Comparison of ENCODE assay signal across 11 cellular contexts in genomic region chr4:55124337-55125076, GRCh38. TPM values are rescaled to one million over a fixed set of nuclear protein-coding genes. Genes with fewer than 3 reads are reported as not detected.
DNase-seq lines count a peak whose midpoint lies in the region; ATAC-seq and TF ChIP-seq lines count a peak whose summit lies in the region.
"Had no signal": no experiment of that assay in that cellular context is flagged by ENCODE, and none has a peak within 500 bp of the region (broad histone marks: within the 10 kb centered on the region; RNA-seq: fewer than 3 reads in every experiment).

No MANE protein-coding gene starts in this region.

- H3K36me3 ChIP-seq in heart right ventricle, result no peaks in the 10 kb centered on the region
- H3K36me3 ChIP-seq in urinary bladder (ENCODE audit: insufficient read depth), result no peaks in the 10 kb centered on the region

- H3K9me3 Mint-ChIP-seq in activated naive CD4-positive, alpha-beta T cell treated with anti-CD3 and anti-CD28 coated beads for 36 hours, result no peaks in the 10 kb centered on the region
- peaks cover 3% of the 10 kb centered on the region for H3K9me3 Mint-ChIP-seq in neural crest cell

- H3K27ac Mint-ChIP-seq in activated naive CD4-positive, alpha-beta T cell treated with anti-CD3 and anti-CD28 coated beads for 36 hours, result no peak overlapping the region
- H3K27ac Mint-ChIP-seq in neural crest cell (ENCODE audit: unreplicated experiment), result no peak overlapping the region
- H3K27ac Mint-ChIP-seq: activated naive CD8-positive, alpha-beta T cell treated with anti-CD3 and anti-CD28 coated beads, Interleukin-2, amount 10 ng/mL, durations not matched to agents 7 days and 5 days had no signal

- in situ Hi-C loops in GM13977 (cut with MboI; ENCODE audit: low pct_unique_long_range_greater_than_20kb, low sequenced_read_pairs, unreplicated experiment), result no loop called here

- H3K36me3 Mint-ChIP-seq in activated naive CD4-positive, alpha-beta T cell treated with anti-CD3 and anti-CD28 coated beads for 36 hours (ENCODE audit: low read depth), result no peaks in the 10 kb centered on the region
- H3K36me3 Mint-ChIP-seq in neural crest cell (ENCODE audit: low read depth), result no peaks in the 10 kb centered on the region
- H3K36me3 Mint-ChIP-seq: activated naive CD8-positive, alpha-beta T cell treated with anti-CD3 and anti-CD28 coated beads, Interleukin-2, amount 10 ng/mL, durations not matched to agents 7 days and 5 days had no signal

- CTCF ChIA-PET in activated naive CD4-positive, alpha-beta T cell treated with anti-CD3 and anti-CD28 coated beads for 36 hours (lab: Charles Lee), result interaction anchor here (0.5 to 1.0 kb wide), 2 partner anchors 50 to 647 kb away, joined by 3 read pairs; no protein-coding TSS in a partner anchor

- H3K4me3 Mint-ChIP-seq in activated naive CD4-positive, alpha-beta T cell treated with anti-CD3 and anti-CD28 coated beads for 36 hours, result peak overlapping the region; percentile 8
- peak overlapping the region; percentile 91 for H3K4me3 Mint-ChIP-seq in neural crest cell
- H3K4me3 Mint-ChIP-seq: activated naive CD8-positive, alpha-beta T cell treated with anti-CD3 and anti-CD28 coated beads, Interleukin-2, amount 10 ng/mL, durations not matched to agents 7 days and 5 days had no signal

- H3K9me3 ChIP-seq in heart right ventricle, result no peaks in the 10 kb centered on the region

- H3K27me3 Mint-ChIP-seq in activated naive CD4-positive, alpha-beta T cell treated with anti-CD3 and anti-CD28 coated beads for 36 hours (ENCODE audit: low read depth), result peaks cover 42% of the 10 kb centered on the region
- peaks cover 70% of the 10 kb centered on the region for H3K27me3 Mint-ChIP-seq in neural crest cell (ENCODE audit: low read depth)

- H3K27ac ChIP-seq in heart right ventricle (peak overlapping the region; percentile 53 to 91 (median 80)), urinary bladder (ENCODE audit: low read depth) (no peak overlapping the region)
- H3K27ac ChIP-seq: 22Rv1 had no signal

- intact Hi-C loops in activated naive CD4-positive, alpha-beta T cell treated with anti-CD3 and anti-CD28 coated beads for 36 hours (cut with micrococcal nuclease), result no loop called here
- intact Hi-C loops in heart right ventricle (cut with DNase I), result loop anchor here in 6 of 10 donors (2.0 to 10.0 kb wide), 11 partner anchors 37 to 200 kb away; no protein-coding TSS in a partner anchor

- TF ChIP-seq CTCF in heart right ventricle (IDR thresholded peaks at IDR 0.05) (no peak), neural crest cell (conservative IDR thresholded peaks at IDR 0.05) (no peak), GM13977 (IDR thresholded peaks at IDR 0.05; ENCODE audit: extremely low read depth, insufficient read depth, missing control alignments) (no peak)

- WGBS in heart right ventricle, 2 donors, result 12 to 13% methylated on average over 34 of the region's 34 CpGs
- 22% methylated on average over 34 of the region's 34 CpGs for WGBS in urinary bladder

- DNase-seq in activated naive CD4-positive, alpha-beta T cell treated with anti-CD3 and anti-CD28 coated beads for 36 hours, result no peak
- DNase-seq in activated naive CD4-positive, alpha-beta T cell treated with Interleukin-2 at 50 U/mL for 16 hours, result no peak
- peak in 1 of 2 donors; percentile 28 for DNase-seq in heart right ventricle
- DNase-seq in neural crest cell (ENCODE audit: low read depth, low spot score), result peak; percentile 9
- no peak for DNase-seq in NCI-H446 treated with DMSO at 0.1 percent for 48 hours (lab: John Stamatoyannopoulos, UW)
- no peak for DNase-seq in GM13977 (ENCODE audit: low spot score)
- DNase-seq: activated CD4-positive, CD25-positive, alpha-beta regulatory T cell treated with anti-CD3 and anti-CD28 coated beads, Interleukin-2, amount 50 U/mL, for 72 hours; activated naive CD8-positive, alpha-beta T cell treated with anti-CD3 and anti-CD28 coated beads, Interleukin-2, amount 10 ng/mL, durations not matched to agents 7 days and 5 days had no signal

- H3K4me3 ChIP-seq in heart right ventricle (peak overlapping the region; percentile 50 to 88 (median 66)), urinary bladder (ENCODE audit: low read depth, low read length) (peak overlapping the region; percentile 55)

- H3K4me1 ChIP-seq in heart right ventricle (peaks cover 0 to 26% (median 9%) of the 10 kb centered on the region in 9 donors), urinary bladder (ENCODE audit: insufficient read depth) (no peaks in the 10 kb centered on the region)

- H3K27me3 ChIP-seq in heart right ventricle, result peaks cover 0 to 37% (median 14%) of the 10 kb centered on the region in 7 donors

- peaks cover 10% of the 10 kb centered on the region for H3K4me1 Mint-ChIP-seq in activated naive CD4-positive, alpha-beta T cell treated with anti-CD3 and anti-CD28 coated beads for 36 hours (ENCODE audit: low read depth)
- peaks cover 21% of the 10 kb centered on the region for H3K4me1 Mint-ChIP-seq in neural crest cell

- ATAC-seq in heart right ventricle (peak; percentile 40 to 61 (median 50)), HG03439 (IDR thresholded peaks at IDR 0.05; ENCODE audit: unreplicated experiment) (no peak)

RNA-seq across cellular contexts. Expression of gene KDR, which starts 0.9 kb away (rescaled TPM):
- total RNA-seq in activated naive CD4-positive, alpha-beta T cell treated with anti-CD3 and anti-CD28 coated beads for 36 hours, result not detected
- total RNA-seq in heart right ventricle (10 to 100 TPM; 12.4 to 45.7 (median 25.3) TPM), neural crest cell (0.12 TPM in 1 of 2 replicates, not detected in the other), urinary bladder (68.6 TPM)
- polyA plus RNA-seq in heart right ventricle (1 to 10 TPM; 9.3 to 9.9 TPM), urinary bladder (13.4 TPM)
- total RNA-seq: activated naive CD8-positive, alpha-beta T cell treated with anti-CD3 and anti-CD28 coated beads, Interleukin-2, amount 10 ng/mL, durations not matched to agents 7 days and 5 days had no signal

Comparison
In these comparisons a context has a peak if more than half of its experiments do, and no peak if none do; other contexts are left out.
1. RNA of gene KDR, which starts 0.9 kb away (total RNA-seq): 68.6 TPM in urinary bladder (single experiment) and 12.4 to 45.7 TPM in heart right ventricle; 0.12 TPM in neural crest cell and not detected in activated naive CD4-positive, alpha-beta T cell treated with anti-CD3 and anti-CD28 coated beads for 36 hours; every median in the first group is over 10 times any median in the second.